ENCODE assay signal across 1 cellular context in the genomic region with DNA sequence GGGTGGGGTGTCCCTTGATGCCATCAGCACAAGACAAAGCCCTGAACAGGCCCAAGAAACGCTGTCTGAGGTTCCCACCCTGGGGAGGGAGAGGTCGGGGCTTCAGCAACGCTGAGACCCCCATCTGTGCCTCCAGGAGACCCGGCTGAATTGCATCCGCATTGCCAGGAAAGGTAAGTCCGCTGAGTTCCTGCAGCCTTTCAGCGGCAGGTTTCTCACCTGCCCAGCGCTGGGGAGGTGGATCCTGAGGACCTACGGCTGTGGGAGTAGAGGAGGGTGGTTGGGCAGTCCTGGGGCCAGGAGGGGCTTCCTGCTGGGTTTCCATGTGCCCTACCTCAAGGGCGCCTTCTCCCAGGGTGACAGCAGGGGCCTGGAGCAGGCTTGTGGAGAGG.
TF ChIP-seq lines count a peak whose summit lies in the region.

No MANE protein-coding gene starts in this region.

TF ChIP-seq in GM23338, 12 proteins besides CTCF, POLR2A, EP300 and RAD21 (continued from another document):
- TF ChIP-seq, protein P1, sequence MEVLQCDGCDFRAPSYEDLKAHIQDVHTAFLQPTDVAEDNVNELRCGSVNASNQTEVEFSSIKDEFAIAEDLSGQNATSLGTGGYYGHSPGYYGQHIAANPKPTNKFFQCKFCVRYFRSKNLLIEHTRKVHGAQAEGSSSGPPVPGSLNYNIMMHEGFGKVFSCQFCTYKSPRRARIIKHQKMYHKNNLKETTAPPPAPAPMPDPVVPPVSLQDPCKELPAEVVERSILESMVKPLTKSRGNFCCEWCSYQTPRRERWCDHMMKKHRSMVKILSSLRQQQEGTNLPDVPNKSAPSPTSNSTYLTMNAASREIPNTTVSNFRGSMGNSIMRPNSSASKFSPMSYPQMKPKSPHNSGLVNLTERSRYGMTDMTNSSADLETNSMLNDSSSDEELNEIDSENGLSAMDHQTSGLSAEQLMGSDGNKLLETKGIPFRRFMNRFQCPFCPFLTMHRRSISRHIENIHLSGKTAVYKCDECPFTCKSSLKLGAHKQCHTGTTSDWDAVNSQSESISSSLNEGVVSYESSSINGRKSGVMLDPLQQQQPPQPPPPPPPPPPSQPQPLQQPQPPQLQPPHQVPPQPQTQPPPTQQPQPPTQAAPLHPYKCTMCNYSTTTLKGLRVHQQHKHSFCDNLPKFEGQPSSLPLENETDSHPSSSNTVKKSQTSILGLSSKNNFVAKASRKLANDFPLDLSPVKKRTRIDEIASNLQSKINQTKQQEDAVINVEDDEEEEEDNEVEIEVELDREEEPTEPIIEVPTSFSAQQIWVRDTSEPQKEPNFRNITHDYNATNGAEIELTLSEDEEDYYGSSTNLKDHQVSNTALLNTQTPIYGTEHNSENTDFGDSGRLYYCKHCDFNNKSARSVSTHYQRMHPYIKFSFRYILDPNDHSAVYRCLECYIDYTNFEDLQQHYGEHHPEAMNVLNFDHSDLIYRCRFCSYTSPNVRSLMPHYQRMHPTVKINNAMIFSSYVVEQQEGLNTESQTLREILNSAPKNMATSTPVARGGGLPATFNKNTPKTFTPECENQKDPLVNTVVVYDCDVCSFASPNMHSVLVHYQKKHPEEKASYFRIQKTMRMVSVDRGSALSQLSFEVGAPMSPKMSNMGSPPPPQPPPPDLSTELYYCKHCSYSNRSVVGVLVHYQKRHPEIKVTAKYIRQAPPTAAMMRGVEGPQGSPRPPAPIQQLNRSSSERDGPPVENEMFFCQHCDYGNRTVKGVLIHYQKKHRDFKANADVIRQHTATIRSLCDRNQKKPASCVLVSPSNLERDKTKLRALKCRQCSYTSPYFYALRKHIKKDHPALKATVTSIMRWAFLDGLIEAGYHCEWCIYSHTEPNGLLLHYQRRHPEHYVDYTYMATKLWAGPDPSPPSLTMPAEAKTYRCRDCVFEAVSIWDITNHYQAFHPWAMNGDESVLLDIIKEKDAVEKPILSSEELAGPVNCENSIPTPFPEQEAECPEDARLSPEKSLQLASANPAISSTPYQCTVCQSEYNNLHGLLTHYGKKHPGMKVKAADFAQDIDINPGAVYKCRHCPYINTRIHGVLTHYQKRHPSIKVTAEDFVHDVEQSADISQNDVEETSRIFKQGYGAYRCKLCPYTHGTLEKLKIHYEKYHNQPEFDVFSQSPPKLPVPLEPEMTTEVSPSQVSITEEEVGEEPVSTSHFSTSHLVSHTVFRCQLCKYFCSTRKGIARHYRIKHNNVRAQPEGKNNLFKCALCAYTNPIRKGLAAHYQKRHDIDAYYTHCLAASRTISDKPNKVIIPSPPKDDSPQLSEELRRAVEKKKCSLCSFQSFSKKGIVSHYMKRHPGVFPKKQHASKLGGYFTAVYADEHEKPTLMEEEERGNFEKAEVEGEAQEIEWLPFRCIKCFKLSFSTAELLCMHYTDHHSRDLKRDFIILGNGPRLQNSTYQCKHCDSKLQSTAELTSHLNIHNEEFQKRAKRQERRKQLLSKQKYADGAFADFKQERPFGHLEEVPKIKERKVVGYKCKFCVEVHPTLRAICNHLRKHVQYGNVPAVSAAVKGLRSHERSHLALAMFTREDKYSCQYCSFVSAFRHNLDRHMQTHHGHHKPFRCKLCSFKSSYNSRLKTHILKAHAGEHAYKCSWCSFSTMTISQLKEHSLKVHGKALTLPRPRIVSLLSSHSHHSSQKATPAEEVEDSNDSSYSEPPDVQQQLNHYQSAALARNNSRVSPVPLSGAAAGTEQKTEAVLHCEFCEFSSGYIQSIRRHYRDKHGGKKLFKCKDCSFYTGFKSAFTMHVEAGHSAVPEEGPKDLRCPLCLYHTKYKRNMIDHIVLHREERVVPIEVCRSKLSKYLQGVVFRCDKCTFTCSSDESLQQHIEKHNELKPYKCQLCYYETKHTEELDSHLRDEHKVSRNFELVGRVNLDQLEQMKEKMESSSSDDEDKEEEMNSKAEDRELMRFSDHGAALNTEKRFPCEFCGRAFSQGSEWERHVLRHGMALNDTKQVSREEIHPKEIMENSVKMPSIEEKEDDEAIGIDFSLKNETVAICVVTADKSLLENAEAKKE (CRISPR knock-in tag; IDR thresholded peaks at IDR 0.05), result no peak
- TF ChIP-seq, protein P2, sequence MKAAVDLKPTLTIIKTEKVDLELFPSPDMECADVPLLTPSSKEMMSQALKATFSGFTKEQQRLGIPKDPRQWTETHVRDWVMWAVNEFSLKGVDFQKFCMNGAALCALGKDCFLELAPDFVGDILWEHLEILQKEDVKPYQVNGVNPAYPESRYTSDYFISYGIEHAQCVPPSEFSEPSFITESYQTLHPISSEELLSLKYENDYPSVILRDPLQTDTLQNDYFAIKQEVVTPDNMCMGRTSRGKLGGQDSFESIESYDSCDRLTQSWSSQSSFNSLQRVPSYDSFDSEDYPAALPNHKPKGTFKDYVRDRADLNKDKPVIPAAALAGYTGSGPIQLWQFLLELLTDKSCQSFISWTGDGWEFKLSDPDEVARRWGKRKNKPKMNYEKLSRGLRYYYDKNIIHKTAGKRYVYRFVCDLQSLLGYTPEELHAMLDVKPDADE (IDR thresholded peaks at IDR 0.05), result no peak
- no peak for TF ChIP-seq CREB1 (CRISPR knock-in tag; IDR thresholded peaks at IDR 0.05; ENCODE audit: low read depth)
- TF ChIP-seq, protein P3, sequence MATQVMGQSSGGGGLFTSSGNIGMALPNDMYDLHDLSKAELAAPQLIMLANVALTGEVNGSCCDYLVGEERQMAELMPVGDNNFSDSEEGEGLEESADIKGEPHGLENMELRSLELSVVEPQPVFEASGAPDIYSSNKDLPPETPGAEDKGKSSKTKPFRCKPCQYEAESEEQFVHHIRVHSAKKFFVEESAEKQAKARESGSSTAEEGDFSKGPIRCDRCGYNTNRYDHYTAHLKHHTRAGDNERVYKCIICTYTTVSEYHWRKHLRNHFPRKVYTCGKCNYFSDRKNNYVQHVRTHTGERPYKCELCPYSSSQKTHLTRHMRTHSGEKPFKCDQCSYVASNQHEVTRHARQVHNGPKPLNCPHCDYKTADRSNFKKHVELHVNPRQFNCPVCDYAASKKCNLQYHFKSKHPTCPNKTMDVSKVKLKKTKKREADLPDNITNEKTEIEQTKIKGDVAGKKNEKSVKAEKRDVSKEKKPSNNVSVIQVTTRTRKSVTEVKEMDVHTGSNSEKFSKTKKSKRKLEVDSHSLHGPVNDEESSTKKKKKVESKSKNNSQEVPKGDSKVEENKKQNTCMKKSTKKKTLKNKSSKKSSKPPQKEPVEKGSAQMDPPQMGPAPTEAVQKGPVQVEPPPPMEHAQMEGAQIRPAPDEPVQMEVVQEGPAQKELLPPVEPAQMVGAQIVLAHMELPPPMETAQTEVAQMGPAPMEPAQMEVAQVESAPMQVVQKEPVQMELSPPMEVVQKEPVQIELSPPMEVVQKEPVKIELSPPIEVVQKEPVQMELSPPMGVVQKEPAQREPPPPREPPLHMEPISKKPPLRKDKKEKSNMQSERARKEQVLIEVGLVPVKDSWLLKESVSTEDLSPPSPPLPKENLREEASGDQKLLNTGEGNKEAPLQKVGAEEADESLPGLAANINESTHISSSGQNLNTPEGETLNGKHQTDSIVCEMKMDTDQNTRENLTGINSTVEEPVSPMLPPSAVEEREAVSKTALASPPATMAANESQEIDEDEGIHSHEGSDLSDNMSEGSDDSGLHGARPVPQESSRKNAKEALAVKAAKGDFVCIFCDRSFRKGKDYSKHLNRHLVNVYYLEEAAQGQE (IDR thresholded peaks at IDR 0.05; ENCODE audit: unreplicated experiment), result no peak
- no peak for TF ChIP-seq EZH2phosphoT487 (IDR thresholded peaks at IDR 0.05; ENCODE audit: unreplicated experiment)
- no peak for TF ChIP-seq POLR2AphosphoS5 (IDR thresholded peaks at IDR 0.05; ENCODE audit: low read depth)
- no peak for TF ChIP-seq ZNF331 (CRISPR knock-in tag; IDR thresholded peaks at IDR 0.05; ENCODE audit: low read depth)
- no peak for TF ChIP-seq STAT1 (IDR thresholded peaks at IDR 0.05; ENCODE audit: unreplicated experiment)
- no peak for TF ChIP-seq EZH2 (IDR thresholded peaks at IDR 0.05; ENCODE audit: low read depth, unreplicated experiment)
- TF ChIP-seq JUNB (IDR thresholded peaks at IDR 0.05; ENCODE audit: unreplicated experiment), result no peak
